In the genomic region with DNA sequence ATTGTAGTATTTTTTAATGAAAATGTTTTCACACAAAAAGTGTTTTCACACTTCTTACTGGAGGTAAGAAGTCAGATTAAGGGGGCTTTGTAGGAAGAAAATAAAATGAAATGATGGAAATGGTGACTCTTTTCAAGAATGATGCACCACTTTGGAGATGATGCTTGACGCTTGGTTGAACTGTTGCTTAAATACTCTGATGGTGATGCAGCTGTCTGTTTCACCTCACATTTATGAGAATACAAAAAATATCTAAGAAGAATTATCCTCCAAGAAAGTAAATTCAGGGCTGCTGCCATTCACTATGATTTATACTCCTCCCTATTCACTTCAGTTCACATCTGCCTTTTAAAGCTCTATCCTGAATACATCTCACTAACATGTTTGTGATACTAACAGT, we compare ENCODE assay signal across 18 cellular contexts. TPM values are rescaled to one million over a fixed set of nuclear protein-coding genes. Genes with fewer than 3 reads are reported as not detected.
DNase-seq lines count a peak whose midpoint lies in the region; FAIRE-seq and TF ChIP-seq lines count a peak whose summit lies in the region.
"Had no signal": no experiment of that assay in that cellular context is flagged by ENCODE, and none has a peak within 500 bp of the region (broad histone marks: within the 10 kb centered on the region; RNA-seq: fewer than 3 reads in every experiment).

No MANE protein-coding gene starts in this region.

- DNase-seq in AG04450 (ENCODE audit: low read depth, low spot score), result no peak
- peak; percentile 35 for DNase-seq in HCEC 1CT
- no peak for DNase-seq in astrocyte (ENCODE audit: low read depth)
- peak; percentile 3 for DNase-seq in foreskin melanocyte
- DNase-seq in immature natural killer cell, result no peak
- no peak for DNase-seq in PC-9
- no peak for DNase-seq in NCI-H2227 treated with DMSO at 0.1 percent for 48 hours (lab: John Stamatoyannopoulos, UW)
- DNase-seq in effector memory CD4-positive, alpha-beta T cell, result no peak
- DNase-seq: ACHN, AML-193, DMS79, KBM-7, MV-4-11, NCI-H1694 treated with DMSO at 0.1 percent for 48 hours, NCI-H510A, NCI-H82 had no signal

- H3K27me3 Mint-ChIP-seq in astrocyte (ENCODE audit: low read depth, unreplicated experiment) (no peaks in the 10 kb centered on the region), immature natural killer cell (ENCODE audit: low read depth in 3 of 3) (no peaks in the 10 kb centered on the region)

- H3K4me2 ChIP-seq in astrocyte (ENCODE audit: low read length) (no peak overlapping the region), PC-9 (no peak overlapping the region)

- no peak overlapping the region for H2AFZ ChIP-seq in astrocyte (ENCODE audit: low read depth, low read length)
- H2AFZ ChIP-seq in PC-9, result no peak overlapping the region

- intact Hi-C loops in PC-9 (cut with micrococcal nuclease; ENCODE audit: unreplicated experiment), result no loop called here

- H3K36me3 Mint-ChIP-seq in astrocyte (ENCODE audit: low read depth, unreplicated experiment) (peaks cover 2% of the 10 kb centered on the region), immature natural killer cell (peaks cover 26 to 46% (median 28%) of the 10 kb centered on the region in 3 donors)

- H3K9ac ChIP-seq in astrocyte (ENCODE audit: low read length), result no peak overlapping the region

- no peaks in the 10 kb centered on the region for H3K36me3 ChIP-seq in astrocyte (ENCODE audit: insufficient read depth, low read length)
- no peaks in the 10 kb centered on the region for H3K36me3 ChIP-seq in PC-9 (ENCODE audit: low read depth)
- H3K36me3 ChIP-seq in effector memory CD4-positive, alpha-beta T cell (ENCODE audit: control insufficient read depth, insufficient read depth, low read length), result peaks cover 26% of the 10 kb centered on the region

- no peaks in the 10 kb centered on the region for H3K9me3 Mint-ChIP-seq in astrocyte (ENCODE audit: unreplicated experiment)
- H3K9me3 Mint-ChIP-seq in immature natural killer cell, result no peaks in the 10 kb centered on the region

- H3K27me3 ChIP-seq in AG04450 (ENCODE audit: control insufficient read depth, insufficient read depth, low read length) (no peaks in the 10 kb centered on the region), astrocyte (ENCODE audit: insufficient read depth, low read length) (no peaks in the 10 kb centered on the region), PC-9 (ENCODE audit: insufficient read depth, low read depth) (no peaks in the 10 kb centered on the region)
- H3K27me3 ChIP-seq in effector memory CD4-positive, alpha-beta T cell (replicated peaks; ENCODE audit: control insufficient read depth, insufficient read depth, low read length, poor library complexity, severe bottlenecking), result no peaks in the 10 kb centered on the region

- BruUV-seq in PC-9 (replicated peaks; lab: Mats Ljungman, UMichigan), result no TSS peak

- H3K4me3 Mint-ChIP-seq in astrocyte (ENCODE audit: unreplicated experiment) (no peak overlapping the region), immature natural killer cell (no peak overlapping the region)

- H3K9me2 ChIP-seq in PC-9 (ENCODE audit: insufficient read depth), result no peaks in the 10 kb centered on the region

- no peak overlapping the region for H3K4me3 ChIP-seq in AG04450 (ENCODE audit: low read depth, low read length)
- no peak overlapping the region for H3K4me3 ChIP-seq in astrocyte (ENCODE audit: insufficient read depth, low read depth, low read length)
- H3K4me3 ChIP-seq in PC-9, result no peak overlapping the region
- H3K4me3 ChIP-seq in effector memory CD4-positive, alpha-beta T cell (ENCODE audit: insufficient read depth, low read depth, low read length, poor library complexity, severe bottlenecking), result no peak overlapping the region

- POLR2A ChIA-PET in AG04450 (lab: Yijun Ruan, JAX), result interaction anchor here (0.6 kb wide), 1 partner anchor 188 kb away, joined by 7 read pairs; no protein-coding TSS in a partner anchor
- POLR2A ChIA-PET in PC-9 (lab: Charles Lee; ENCODE audit: unreplicated experiment), result no interaction called here

- H3K4me1 ChIP-seq in astrocyte (ENCODE audit: insufficient read depth, low read length) (peaks cover 3% of the 10 kb centered on the region), PC-9 (replicated peaks; ENCODE audit: insufficient read depth) (no peaks in the 10 kb centered on the region)
- no peaks in the 10 kb centered on the region for H3K4me1 ChIP-seq in effector memory CD4-positive, alpha-beta T cell (ENCODE audit: control insufficient read depth, insufficient read depth, low read length, poor library complexity, severe bottlenecking)

- no peak overlapping the region for H3K27ac Mint-ChIP-seq in astrocyte (ENCODE audit: unreplicated experiment)
- no peak overlapping the region for H3K27ac Mint-ChIP-seq in immature natural killer cell

- CTCF ChIA-PET in AG04450 (lab: Charles Lee) (interaction anchor here (1.4 kb wide), 1 partner anchor 50 kb away, joined by 5 read pairs; no protein-coding TSS in a partner anchor), PC-9 (lab: Charles Lee) (no interaction called here)

- H4K20me1 ChIP-seq in astrocyte (ENCODE audit: insufficient read depth, low read length) (no peaks in the 10 kb centered on the region), PC-9 (ENCODE audit: insufficient read depth) (no peaks in the 10 kb centered on the region)

- no peak for FAIRE-seq in astrocyte (lab: Jason Lieb, UNC)

- no peaks in the 10 kb centered on the region for H3F3A ChIP-seq in PC-9 (ENCODE audit: insufficient read depth, low read depth)

- H3K27ac ChIP-seq in AG04450 (ENCODE audit: low read depth, low read length) (peak overlapping the region; percentile 52), astrocyte (ENCODE audit: low read depth, low read length) (peak overlapping the region; percentile 39), PC-9 (no peak overlapping the region)
- H3K27ac ChIP-seq in effector memory CD4-positive, alpha-beta T cell (ENCODE audit: insufficient read depth, low read length, poor library complexity, severe bottlenecking), result no peak overlapping the region
- H3K27ac ChIP-seq: C4-2B, RWPE1 had no signal

- H3K79me2 ChIP-seq in astrocyte (ENCODE audit: insufficient read depth, low read length) (no peaks in the 10 kb centered on the region), PC-9 (ENCODE audit: low read depth) (no peaks in the 10 kb centered on the region)

- H3K9me3 ChIP-seq in AG04450 (ENCODE audit: control insufficient read depth, insufficient read depth, low read length) (no peaks in the 10 kb centered on the region), astrocyte (ENCODE audit: insufficient read depth, low read depth, low read length) (no peaks in the 10 kb centered on the region), PC-9 (ENCODE audit: insufficient read depth, low read depth) (no peaks in the 10 kb centered on the region)
- no peaks in the 10 kb centered on the region for H3K9me3 ChIP-seq in effector memory CD4-positive, alpha-beta T cell (ENCODE audit: control insufficient read depth, low read length)

- peaks cover 7% of the 10 kb centered on the region for H3K4me1 Mint-ChIP-seq in astrocyte (ENCODE audit: low read depth, unreplicated experiment)
- H3K4me1 Mint-ChIP-seq in immature natural killer cell, result peaks cover 7 to 34% of the 10 kb centered on the region in 2 donors

- TF ChIP-seq CTCF in AG04450 (IDR thresholded peaks at IDR 0.05; ENCODE audit: low read depth, low read length) (no peak), astrocyte (IDR thresholded peaks at IDR 0.05; ENCODE audit: insufficient read depth, low read depth, low read length) (no peak), PC-9 (conservative IDR thresholded peaks at IDR 0.05) (no peak)

RNA-seq across cellular contexts. Expression of a gene that starts 52.9 kb away (rescaled TPM):
- 26.1 and 38.5 TPM in 2 replicates for polyA plus RNA-seq in AG04450 (2011; rRNA removed)
- 54.1 and 97.7 TPM in 2 replicates for polyA minus RNA-seq in AG04450 (2011; rRNA and poly(A)+ RNA removed)
- 90.2 and 96.2 TPM in 2 replicates for total RNA-seq in astrocyte
- polyA plus RNA-seq in immature natural killer cell, result 10 to 100 TPM; 10.2 to 18.9 (median 17.5) TPM
- 27.7 and 43.7 TPM in 2 replicates for total RNA-seq in PC-9 (2021)

Comparison
In these comparisons a context has a peak if more than half of its experiments do, and no peak if none do; other contexts are left out.
1. DNase-seq: peak in HCEC 1CT (single experiment) and foreskin melanocyte (single experiment); none in AG04450 (single experiment), astrocyte (single experiment), immature natural killer cell (0 of 3), PC-9 (0 of 2), NCI-H2227 treated with DMSO at 0.1 percent for 48 hours (single experiment) and effector memory CD4-positive, alpha-beta T cell (0 of 3).
2. H3K27ac ChIP-seq: peak in AG04450 (single experiment) and astrocyte (single experiment); none in PC-9 (single experiment) and effector memory CD4-positive, alpha-beta T cell (single experiment).